27 cellular contexts compared by ENCODE assay signal in genomic region chr15:74253276-74253921, GRCh38. TPM values are rescaled to one million over a fixed set of nuclear protein-coding genes. Genes with fewer than 3 reads are reported as not detected.
DNase-seq lines count a peak whose midpoint lies in the region; TF ChIP-seq lines count a peak whose summit lies in the region.
"Had no signal": no experiment of that assay in that cellular context is flagged by ENCODE, and none has a peak within 500 bp of the region (broad histone marks: within the 10 kb centered on the region; RNA-seq: fewer than 3 reads in every experiment).

No MANE protein-coding gene starts in this region.

- H3K4me2 ChIP-seq in hepatocyte (no peak overlapping the region), smooth muscle cell (peak overlapping the region; percentile 6)
- H3K4me2 ChIP-seq: A549 had no signal

- H3K4me3 Mint-ChIP-seq in MCF 10A (ENCODE audit: unreplicated experiment), result no peak overlapping the region
- H3K4me3 Mint-ChIP-seq: activated B cell treated with CpG ODN at 0.5 μM for 24 hours; activated CD8-positive, alpha-beta T cell treated with anti-CD3 and anti-CD28 coated beads, Interleukin-2, amount 10 ng/mL, durations not matched to agents 7 days and 5 days; activated T-cell treated with anti-CD3 and anti-CD28 coated beads, Interleukin-2, amount 50 U/mL, for 4 hours; CD14-positive monocyte; naive thymus-derived CD8-positive, alpha-beta T cell; T-helper 2 cell treated with Interferon-gamma antibody and Interleukin-4, amounts not matched to agents 5 μg/mL and 100 μg/mL, for 36 hours had no signal

- no peaks in the 10 kb centered on the region for H3K9me3 ChIP-seq in WERI-Rb-1 (ENCODE audit: severe bottlenecking)
- H3K9me3 ChIP-seq in hepatocyte (ENCODE audit: low read depth), result no peaks in the 10 kb centered on the region
- no peaks in the 10 kb centered on the region for H3K9me3 ChIP-seq in smooth muscle cell (replicated peaks; ENCODE audit: low read depth)
- H3K9me3 ChIP-seq: A549, Peyer's patch had no signal

- H4K20me1 ChIP-seq in hepatocyte (ENCODE audit: insufficient read depth, poor library complexity, severe bottlenecking) (no peaks in the 10 kb centered on the region), smooth muscle cell (ENCODE audit: low read depth) (no peaks in the 10 kb centered on the region)

- H3K9ac ChIP-seq in smooth muscle cell (ENCODE audit: low read depth), result no peak overlapping the region

- H3K4me1 ChIP-seq in hepatocyte (ENCODE audit: insufficient read depth) (no peaks in the 10 kb centered on the region), smooth muscle cell (ENCODE audit: low read depth) (no peaks in the 10 kb centered on the region)
- H3K4me1 ChIP-seq: Peyer's patch had no signal

- CTCF ChIA-PET in MCF 10A (lab: Yijun Ruan, JAX), result interaction anchor here (0.9 kb wide), 1 partner anchor 13 kb away, joined by 3 read pairs; no protein-coding TSS in a partner anchor

- POLR2A ChIA-PET in MCF 10A (lab: Yijun Ruan, JAX), result no interaction called here

- peak; percentile 33 for DNase-seq in NCI-H510A treated with DMSO at 0.1 percent for 48 hours (lab: John Stamatoyannopoulos, UW)
- DNase-seq in NCI-H510A (lab: John Stamatoyannopoulos, UW), result no peak
- peak; percentile 38 for DNase-seq in WERI-Rb-1
- peak; percentile 22 for DNase-seq in hepatocyte (ENCODE audit: low spot score)
- no peak for DNase-seq in smooth muscle cell (lab: John Stamatoyannopoulos, UW; ENCODE audit: unreplicated experiment)
- no peak for DNase-seq in AG08396 (ENCODE audit: low spot score)
- no peak for DNase-seq in NCI-H2107 treated with DMSO at 0.1 percent for 48 hours (lab: John Stamatoyannopoulos, UW; ENCODE audit: unreplicated experiment)
- DNase-seq in MCF 10A (ENCODE audit: unreplicated experiment), result no peak
- DNase-seq: activated B cell treated with CpG ODN at 0.5 μM for 24 hours; activated CD8-positive, alpha-beta T cell treated with anti-CD3 and anti-CD28 coated beads, Interleukin-2, amount 10 ng/mL, durations not matched to agents 7 days and 5 days; activated naive CD4-positive, alpha-beta T cell treated with anti-CD3 and anti-CD28 coated beads, Interleukin-2, amount 50 U/mL, for 16 hours; activated T-cell treated with anti-CD3 and anti-CD28 coated beads, Interleukin-2, amount 50 U/mL, for 4 hours; hypothalamus; kidney; mammary epithelial cell; naive thymus-derived CD8-positive, alpha-beta T cell; NCI-H1092 treated with DMSO at 0.1 percent for 48 hours; NCI-H2081 treated with DMSO at 0.1 percent for 48 hours; NCI-H774; Peyer's patch; stimulated activated CD4-positive, alpha-beta T cell treated with anti-CD3 and anti-CD28 coated beads, Interleukin-12 subunit alpha, Interleukin-12 subunit beta, amount 100 ng/mL, for 4 hours; substantia nigra had no signal

- H3F3A ChIP-seq in smooth muscle cell (ENCODE audit: low read depth), result peaks cover 4% of the 10 kb centered on the region

- H3K36me3 ChIP-seq in WERI-Rb-1, result no peaks in the 10 kb centered on the region
- H3K36me3 ChIP-seq in hepatocyte (replicated peaks; ENCODE audit: insufficient read depth, low read depth), result no peaks in the 10 kb centered on the region
- no peaks in the 10 kb centered on the region for H3K36me3 ChIP-seq in smooth muscle cell (ENCODE audit: low read depth)
- H3K36me3 ChIP-seq: Peyer's patch had no signal

- BruUV-seq in MCF 10A (replicated peaks; lab: Mats Ljungman, UMichigan), result no TSS peak

- H3K36me3 Mint-ChIP-seq in MCF 10A (ENCODE audit: insufficient read depth, unreplicated experiment), result no peaks in the 10 kb centered on the region
- H3K36me3 Mint-ChIP-seq: CD14-positive monocyte; naive thymus-derived CD8-positive, alpha-beta T cell had no signal

- H3K27ac ChIP-seq in WERI-Rb-1, result peak overlapping the region; percentile 46
- no peak overlapping the region for H3K27ac ChIP-seq in hepatocyte
- H3K27ac ChIP-seq in smooth muscle cell (ENCODE audit: low read depth), result no peak overlapping the region
- H3K27ac ChIP-seq: A549, Peyer's patch, SK-N-MC had no signal

- no peaks in the 10 kb centered on the region for H3K9me2 ChIP-seq in hepatocyte (replicated peaks; ENCODE audit: insufficient read depth)

- no peaks in the 10 kb centered on the region for H3K4me1 Mint-ChIP-seq in MCF 10A (ENCODE audit: insufficient read depth, unreplicated experiment)
- H3K4me1 Mint-ChIP-seq: activated B cell treated with CpG ODN at 0.5 μM for 24 hours, CD14-positive monocyte had no signal

- H3K4me3 ChIP-seq in WERI-Rb-1 (ENCODE audit: low read depth, low read length), result no peak overlapping the region
- H3K4me3 ChIP-seq in hepatocyte, result no peak overlapping the region
- H3K4me3 ChIP-seq in smooth muscle cell, result no peak overlapping the region
- H3K4me3 ChIP-seq: A549, Peyer's patch, SK-N-MC had no signal

- H3K79me2 ChIP-seq in hepatocyte, result no peaks in the 10 kb centered on the region
- no peaks in the 10 kb centered on the region for H3K79me2 ChIP-seq in smooth muscle cell (ENCODE audit: low read depth)

- H3K9me3 Mint-ChIP-seq in MCF 10A (ENCODE audit: unreplicated experiment), result no peaks in the 10 kb centered on the region
- H3K9me3 Mint-ChIP-seq: activated B cell treated with CpG ODN at 0.5 μM for 24 hours; activated T-cell treated with anti-CD3 and anti-CD28 coated beads, Interleukin-2, amount 50 U/mL, for 4 hours; CD14-positive monocyte; naive thymus-derived CD8-positive, alpha-beta T cell; T-helper 2 cell treated with Interferon-gamma antibody and Interleukin-4, amounts not matched to agents 5 μg/mL and 100 μg/mL, for 36 hours had no signal

- 41% methylated on average over 6 of the region's 6 CpGs for whole genome bisulfite sequencing in hepatocyte (ENCODE audit: low lambda C conversion rate, missing lambda C conversion rate)
- 28% methylated on average over 6 of the region's 6 CpGs for WGBS in smooth muscle cell (ENCODE audit: low lambda C conversion rate)

- TF ChIP-seq CTCF in WERI-Rb-1 (IDR thresholded peaks at IDR 0.05; ENCODE audit: low read depth, low read length) (no peak), hepatocyte (IDR thresholded peaks at IDR 0.05; ENCODE audit: poor library complexity) (no peak), smooth muscle cell (IDR thresholded peaks at IDR 0.05; ENCODE audit: borderline replicate concordance, insufficient read depth, poor library complexity, severe bottlenecking) (no peak), MCF 10A (IDR thresholded peaks at IDR 0.05; ENCODE audit: unreplicated experiment) (no peak)

- H3K27ac Mint-ChIP-seq in MCF 10A (ENCODE audit: low read depth, unreplicated experiment), result no peak overlapping the region
- H3K27ac Mint-ChIP-seq: activated B cell treated with CpG ODN at 0.5 μM for 24 hours; activated CD8-positive, alpha-beta T cell treated with anti-CD3 and anti-CD28 coated beads, Interleukin-2, amount 10 ng/mL, durations not matched to agents 7 days and 5 days; CD14-positive monocyte; T-helper 2 cell treated with Interferon-gamma antibody and Interleukin-4, amounts not matched to agents 5 μg/mL and 100 μg/mL, for 36 hours had no signal

- intact Hi-C loops in MCF 10A (cut with micrococcal nuclease), result no loop called here

- no peak overlapping the region for H2AFZ ChIP-seq in hepatocyte
- no peak overlapping the region for H2AFZ ChIP-seq in smooth muscle cell (ENCODE audit: low read depth)

- H3K27me3 ChIP-seq in WERI-Rb-1 (ENCODE audit: insufficient read depth, low read depth, severe bottlenecking) (no peaks in the 10 kb centered on the region), hepatocyte (no peaks in the 10 kb centered on the region), smooth muscle cell (ENCODE audit: low read depth) (no peaks in the 10 kb centered on the region)
- H3K27me3 ChIP-seq: Peyer's patch had no signal

- H3K27me3 Mint-ChIP-seq in MCF 10A (ENCODE audit: insufficient read depth, unreplicated experiment), result peaks cover 45% of the 10 kb centered on the region

RNA-seq across cellular contexts. Expression of gene CCDC33, which starts 17.3 kb away (rescaled TPM):
- total RNA-seq in hepatocyte (0.32 and 0.63 TPM in 2 replicates), smooth muscle cell (2.1 and 3.8 TPM in 2 replicates), MCF 10A (2022) (not detected in 2 replicates)
- polyA plus RNA-seq in hepatocyte (0.86 and 1.3 TPM in 2 replicates), smooth muscle cell (5.8 and 10.0 TPM in 2 replicates)
- total RNA-seq: activated B cell treated with CpG ODN at 0.5 μM for 24 hours; activated CD8-positive, alpha-beta T cell treated with anti-CD3 and anti-CD28 coated beads, Interleukin-2, amount 10 ng/mL, durations not matched to agents 7 days and 5 days; activated T-cell treated with anti-CD3 and anti-CD28 coated beads, Interleukin-2, amount 50 U/mL, for 4 hours; mammary epithelial cell; naive thymus-derived CD8-positive, alpha-beta T cell; pulmonary artery endothelial cell had no signal
- polyA plus RNA-seq: CD14-positive monocyte; naive thymus-derived CD8-positive, alpha-beta T cell had no signal

RNA-seq across cellular contexts. Expression of gene STRA6, which starts 50.8 kb away (rescaled TPM):
- 13.6 and 31.5 TPM in 2 replicates for total RNA-seq in hepatocyte
- polyA plus RNA-seq in hepatocyte, result 37.1 and 56.6 TPM in 2 replicates
- total RNA-seq in smooth muscle cell, result 111 and 124 TPM in 2 replicates
- polyA plus RNA-seq in smooth muscle cell, result 237 and 253 TPM in 2 replicates
- total RNA-seq in MCF 10A (2022), result not detected in 2 replicates
- total RNA-seq: activated B cell treated with CpG ODN at 0.5 μM for 24 hours; activated CD8-positive, alpha-beta T cell treated with anti-CD3 and anti-CD28 coated beads, Interleukin-2, amount 10 ng/mL, durations not matched to agents 7 days and 5 days; activated T-cell treated with anti-CD3 and anti-CD28 coated beads, Interleukin-2, amount 50 U/mL, for 4 hours; naive thymus-derived CD8-positive, alpha-beta T cell; pulmonary artery endothelial cell had no signal
- polyA plus RNA-seq: CD14-positive monocyte; naive thymus-derived CD8-positive, alpha-beta T cell had no signal

Comparison
In these comparisons a context has a peak if more than half of its experiments do, and no peak if none do; other contexts are left out.
1. DNase-seq: peak in NCI-H510A treated with DMSO at 0.1 percent for 48 hours (single experiment), WERI-Rb-1 (single experiment) and hepatocyte (single experiment); none in NCI-H510A (single experiment), smooth muscle cell (single experiment), AG08396 (single experiment), NCI-H2107 treated with DMSO at 0.1 percent for 48 hours (single experiment) and MCF 10A (single experiment).
2. RNA of gene STRA6, which starts 50.8 kb away (total RNA-seq): 111 to 124 TPM in smooth muscle cell and 13.6 to 31.5 TPM in hepatocyte; not detected in MCF 10A; every median in the first group is over 10 times any median in the second.